Comparison of ENCODE assay signal across 8 cellular contexts in genomic region chr7:16421333-16422099, GRCh38.
A peak's percentile ranks its signal among the peaks of the same experiment; 100 is the strongest.
DNase-seq lines count a peak whose midpoint lies in the region; ATAC-seq and TF ChIP-seq lines count a peak whose summit lies in the region.

TSS of gene CRPPA (minus strand) at chr7:16421538. CDS start at chr7:16421322, 216 bp downstream.

- no peaks in the 10 kb centered on the region for H3K36me3 ChIP-seq in HUES48 (ENCODE audit: control insufficient read depth, insufficient read depth, low read length)

- DNase-seq in DMS 273 treated with DMSO at 0.1 percent for 48 hours (lab: John Stamatoyannopoulos, UW) (peak; percentile 11), UCSD-AML1 (lab: John Stamatoyannopoulos, UW; ENCODE audit: unreplicated experiment) (peak; percentile 15), cardiac fibroblast (ENCODE audit: low read depth in 2 of 2) (peak; percentile 48 to 54), islet precursor cell (peak; percentile 84), SIG-M5 treated with dmso at 0.1 percent for 504 hours (lab: John Stamatoyannopoulos, UW; ENCODE audit: unreplicated experiment) (no peak)
- peak; percentile 10 to 20 for DNase-seq in stimulated activated CD4-positive, alpha-beta T cell treated with anti-CD3 and anti-CD28 coated beads, Interleukin-12 subunit alpha, Interleukin-12 subunit beta, amount 100 ng/mL, for 24 hours (ENCODE audit: low read depth in 2 of 2)

- H3K4me1 ChIP-seq in HUES48 (ENCODE audit: control insufficient read depth, insufficient read depth, low read length): peaks cover 12% of the 10 kb centered on the region

- H3K4me3 ChIP-seq in HUES48 (ENCODE audit: low read depth, low read length): peak within 1 kb of the TSS; percentile 67
- peak within 1 kb of the TSS; percentile 48 to 49 for H3K4me3 ChIP-seq in cardiac fibroblast (replicated peaks in 1 of 2; ENCODE audit: low read depth in 2 of 2, low read length in 2 of 2)

- peak within 1 kb of the TSS; percentile 73 for H3K27ac ChIP-seq in HUES48 (ENCODE audit: low read depth, low read length)

- peak within 1 kb of the TSS; percentile 64 for H3K9ac ChIP-seq in HUES48 (ENCODE audit: low read depth, low read length)

- peak; percentile 34 for ATAC-seq in GM21526 (IDR thresholded peaks at IDR 0.05; ENCODE audit: low FRiP score, unreplicated experiment)

- no peak for TF ChIP-seq CTCF in cardiac fibroblast (IDR thresholded peaks at IDR 0.05; ENCODE audit: low read depth, low read length)

- H3K27me3 ChIP-seq in HUES48 (ENCODE audit: control insufficient read depth, insufficient read depth, low read length): peaks cover 21% of the 10 kb centered on the region

- no peaks in the 10 kb centered on the region for H3K9me3 ChIP-seq in HUES48 (ENCODE audit: control insufficient read depth, insufficient read depth, low read length)
